In genomic region chr18:34650121-34650545, GRCh38 we compare ENCODE assay signal across 15 cellular contexts. TPM values are rescaled to one million over a fixed set of nuclear protein-coding genes. Genes with fewer than 3 reads are reported as not detected.
DNase-seq lines count a peak whose midpoint lies in the region; ATAC-seq and TF ChIP-seq lines count a peak whose summit lies in the region.
"Had no signal": no experiment of that assay in that cellular context is flagged by ENCODE, and none has a peak within 500 bp of the region (broad histone marks: within the 10 kb centered on the region; RNA-seq: fewer than 3 reads in every experiment).

No MANE protein-coding gene starts in this region.

- H3K27ac Mint-ChIP-seq in activated T-helper 1 cell treated with anti-CD3 and anti-CD28 coated beads, Interleukin-12 subunit alpha, Interleukin-12 subunit beta, Interleukin-2, Interleukin-4 antibody, amounts not matched to agents 30 ng/mL and 10 ng/mL and 1 ng/mL, durations not matched to agents 14 hours and 24 hours and 36 hours: no peak overlapping the region
- no peak overlapping the region for H3K27ac Mint-ChIP-seq in CD8-positive, alpha-beta T cell
- H3K27ac Mint-ChIP-seq: activated CD4-positive, alpha-beta T cell treated with anti-CD3 and anti-CD28 coated beads, Interleukin-2, amount 10 ng/mL, durations not matched to agents 7 days and 5 days; activated naive CD8-positive, alpha-beta T cell treated with anti-CD3 and anti-CD28 coated beads, Interleukin-2, amount 10 ng/mL, durations not matched to agents 7 days and 5 days; CD4-positive, alpha-beta T cell; mesothelial cell of epicardium had no signal

- no peaks in the 10 kb centered on the region for H3K36me3 Mint-ChIP-seq in activated T-helper 1 cell treated with anti-CD3 and anti-CD28 coated beads, Interleukin-12 subunit alpha, Interleukin-12 subunit beta, Interleukin-2, Interleukin-4 antibody, amounts not matched to agents 30 ng/mL and 10 ng/mL and 1 ng/mL, durations not matched to agents 14 hours and 24 hours and 36 hours (ENCODE audit: low read depth)
- no peaks in the 10 kb centered on the region for H3K36me3 Mint-ChIP-seq in CD8-positive, alpha-beta T cell
- H3K36me3 Mint-ChIP-seq: activated naive CD8-positive, alpha-beta T cell treated with anti-CD3 and anti-CD28 coated beads, Interleukin-2, amount 10 ng/mL, durations not matched to agents 7 days and 5 days; mesothelial cell of epicardium had no signal

- no peak overlapping the region for H3K4me3 ChIP-seq in MG63
- no peak overlapping the region for H3K4me3 ChIP-seq in astrocyte of the spinal cord (ENCODE audit: low read depth, low read length)
- no peak overlapping the region for H3K4me3 ChIP-seq in lung
- H3K4me3 ChIP-seq in CD8-positive, alpha-beta T cell (ENCODE audit: low read depth, low read length): no peak overlapping the region
- H3K4me3 ChIP-seq: stomach had no signal

- H3K4me1 Mint-ChIP-seq in activated T-helper 1 cell treated with anti-CD3 and anti-CD28 coated beads, Interleukin-12 subunit alpha, Interleukin-12 subunit beta, Interleukin-2, Interleukin-4 antibody, amounts not matched to agents 30 ng/mL and 10 ng/mL and 1 ng/mL, durations not matched to agents 14 hours and 24 hours and 36 hours (ENCODE audit: low read depth): no peaks in the 10 kb centered on the region
- no peaks in the 10 kb centered on the region for H3K4me1 Mint-ChIP-seq in CD8-positive, alpha-beta T cell (ENCODE audit: low read depth)
- H3K4me1 Mint-ChIP-seq: activated CD4-positive, alpha-beta T cell treated with anti-CD3 and anti-CD28 coated beads, Interleukin-2, amount 10 ng/mL, durations not matched to agents 7 days and 5 days; activated naive CD8-positive, alpha-beta T cell treated with anti-CD3 and anti-CD28 coated beads, Interleukin-2, amount 10 ng/mL, durations not matched to agents 7 days and 5 days had no signal

- no peaks in the 10 kb centered on the region for H3K27me3 ChIP-seq in MG63
- no peaks in the 10 kb centered on the region for H3K27me3 ChIP-seq in lung (ENCODE audit: control insufficient read depth, insufficient read depth)
- H3K27me3 ChIP-seq in CD8-positive, alpha-beta T cell (ENCODE audit: insufficient read depth, low read length): no peaks in the 10 kb centered on the region
- H3K27me3 ChIP-seq: stomach had no signal

- H3K27ac ChIP-seq in lung (ENCODE audit: low read depth in 1 of 2, low read length in 1 of 2): peak overlapping the region in 1 of 2 donors; percentile 57
- H3K27ac ChIP-seq in CD8-positive, alpha-beta T cell (ENCODE audit: low read depth, low read length): no peak overlapping the region

- in situ Hi-C loops in astrocyte of the spinal cord (cut with HindIII; ENCODE audit: low sequenced_read_pairs): no loop called here

- DNase-seq in AG20443 (ENCODE audit: low spot score) (peak; percentile 47), MG63 (peak; percentile 22), astrocyte of the spinal cord (ENCODE audit: low read depth, low spot score) (peak; percentile 66), lung (ENCODE audit: low spot score) (no peak)
- DNase-seq in activated T-helper 1 cell treated with anti-CD3 and anti-CD28 coated beads, Interleukin-12 subunit alpha, Interleukin-12 subunit beta, Interleukin-2, Interleukin-4 antibody, amounts not matched to agents 30 ng/mL and 10 ng/mL and 1 ng/mL, durations not matched to agents 14 hours and 24 hours and 36 hours (ENCODE audit: low spot score): no peak
- DNase-seq in CD8-positive, alpha-beta T cell: no peak
- DNase-seq: activated CD4-positive, alpha-beta T cell treated with anti-CD3 and anti-CD28 coated beads, Interleukin-2, amount 10 ng/mL, durations not matched to agents 7 days and 5 days; activated naive CD8-positive, alpha-beta T cell treated with anti-CD3 and anti-CD28 coated beads, Interleukin-2, amount 10 ng/mL, durations not matched to agents 7 days and 5 days; CD4-positive, alpha-beta T cell; stomach had no signal

- peaks cover 0 to 19% of the 10 kb centered on the region in 2 donors for H3K4me1 ChIP-seq in lung (ENCODE audit: control insufficient read depth in 2 of 2, insufficient read depth in 2 of 2, low read length in 2 of 2)
- no peaks in the 10 kb centered on the region for H3K4me1 ChIP-seq in CD8-positive, alpha-beta T cell (ENCODE audit: insufficient read depth, low read length)

- 30 to 41% methylated on average over 5 of the region's 5 CpGs for WGBS in lung, 2 donors

- H3K4me3 Mint-ChIP-seq in activated T-helper 1 cell treated with anti-CD3 and anti-CD28 coated beads, Interleukin-12 subunit alpha, Interleukin-12 subunit beta, Interleukin-2, Interleukin-4 antibody, amounts not matched to agents 30 ng/mL and 10 ng/mL and 1 ng/mL, durations not matched to agents 14 hours and 24 hours and 36 hours: no peak overlapping the region
- H3K4me3 Mint-ChIP-seq in CD8-positive, alpha-beta T cell: no peak overlapping the region
- H3K4me3 Mint-ChIP-seq: activated CD4-positive, alpha-beta T cell treated with anti-CD3 and anti-CD28 coated beads, Interleukin-2, amount 10 ng/mL, durations not matched to agents 7 days and 5 days; activated naive CD8-positive, alpha-beta T cell treated with anti-CD3 and anti-CD28 coated beads, Interleukin-2, amount 10 ng/mL, durations not matched to agents 7 days and 5 days; CD4-positive, alpha-beta T cell; mesothelial cell of epicardium had no signal

- TF ChIP-seq CTCF in astrocyte of the spinal cord (IDR thresholded peaks at IDR 0.05; ENCODE audit: low read depth, low read length) (no peak), lung (IDR thresholded peaks at IDR 0.05; ENCODE audit: control extremely low read depth, extremely low read depth) (no peak)
- TF ChIP-seq CTCF in CD8-positive, alpha-beta T cell (IDR thresholded peaks at IDR 0.05): no peak

- no peaks in the 10 kb centered on the region for H3K9me3 Mint-ChIP-seq in activated T-helper 1 cell treated with anti-CD3 and anti-CD28 coated beads, Interleukin-12 subunit alpha, Interleukin-12 subunit beta, Interleukin-2, Interleukin-4 antibody, amounts not matched to agents 30 ng/mL and 10 ng/mL and 1 ng/mL, durations not matched to agents 14 hours and 24 hours and 36 hours
- H3K9me3 Mint-ChIP-seq in CD8-positive, alpha-beta T cell: no peaks in the 10 kb centered on the region
- H3K9me3 Mint-ChIP-seq: activated CD4-positive, alpha-beta T cell treated with anti-CD3 and anti-CD28 coated beads, Interleukin-2, amount 10 ng/mL, durations not matched to agents 7 days and 5 days; activated naive CD8-positive, alpha-beta T cell treated with anti-CD3 and anti-CD28 coated beads, Interleukin-2, amount 10 ng/mL, durations not matched to agents 7 days and 5 days; CD4-positive, alpha-beta T cell; mesothelial cell of epicardium had no signal

- POLR2A ChIA-PET in CD8-positive, alpha-beta T cell (lab: Charles Lee): no interaction called here

- CTCF ChIA-PET in CD8-positive, alpha-beta T cell (lab: Charles Lee): no interaction called here

- H3K36me3 ChIP-seq in MG63 (no peaks in the 10 kb centered on the region), lung (ENCODE audit: control insufficient read depth in 2 of 2, insufficient read depth in 2 of 2, low read length in 2 of 2) (no peaks in the 10 kb centered on the region)
- H3K36me3 ChIP-seq in CD8-positive, alpha-beta T cell (ENCODE audit: insufficient read depth, low read length): no peaks in the 10 kb centered on the region
- H3K36me3 ChIP-seq: stomach had no signal

- peaks cover 6% of the 10 kb centered on the region for H3K27me3 Mint-ChIP-seq in activated T-helper 1 cell treated with anti-CD3 and anti-CD28 coated beads, Interleukin-12 subunit alpha, Interleukin-12 subunit beta, Interleukin-2, Interleukin-4 antibody, amounts not matched to agents 30 ng/mL and 10 ng/mL and 1 ng/mL, durations not matched to agents 14 hours and 24 hours and 36 hours (ENCODE audit: insufficient read depth)
- peaks cover 8% of the 10 kb centered on the region for H3K27me3 Mint-ChIP-seq in CD8-positive, alpha-beta T cell (ENCODE audit: low read depth)

- no peaks in the 10 kb centered on the region for H3K9me3 ChIP-seq in MG63
- H3K9me3 ChIP-seq in lung (ENCODE audit: control insufficient read depth in 2 of 2, insufficient read depth in 1 of 2, low read length in 1 of 2): no peaks in the 10 kb centered on the region
- no peaks in the 10 kb centered on the region for H3K9me3 ChIP-seq in CD8-positive, alpha-beta T cell (ENCODE audit: low read length)
- H3K9me3 ChIP-seq: stomach had no signal

- ATAC-seq in lung (ENCODE audit: insufficient read depth, low FRiP score): peak; percentile 61
- ATAC-seq in GM19452 (IDR thresholded peaks at IDR 0.05; ENCODE audit: unreplicated experiment): no peak
- no peak for ATAC-seq in HG02885 (IDR thresholded peaks at IDR 0.05; ENCODE audit: poor library complexity, unreplicated experiment)
- no peak for ATAC-seq in CD8-positive, alpha-beta T cell
- ATAC-seq: esophagus mucosa, Right ventricle myocardium inferior had no signal

- intact Hi-C loops in activated T-helper 1 cell treated with anti-CD3 and anti-CD28 coated beads, Interleukin-12 subunit alpha, Interleukin-12 subunit beta, Interleukin-2, Interleukin-4 antibody, amounts not matched to agents 30 ng/mL and 10 ng/mL and 1 ng/mL, durations not matched to agents 14 hours and 24 hours and 36 hours (cut with micrococcal nuclease): no loop called here
- intact Hi-C loops in CD8-positive, alpha-beta T cell (cut with DNase I, micrococcal nuclease): no loop called here

RNA-seq across cellular contexts. Expression of gene DTNA, which starts 60.0 kb away (rescaled TPM):
- total RNA-seq in MG63 (2014; rRNA removed; shearing (Covaris generic); ENCODE audit: low replicate concordance): 0.22 and 0.33 TPM in 2 replicates
- 10 to 100 TPM; 19.6 to 23.8 TPM for total RNA-seq in lung
- 1 to 10 TPM; 5.0 to 6.2 TPM for polyA plus RNA-seq in lung
- total RNA-seq in activated T-helper 1 cell treated with anti-CD3 and anti-CD28 coated beads, Interleukin-12 subunit alpha, Interleukin-12 subunit beta, Interleukin-2, Interleukin-4 antibody, amounts not matched to agents 30 ng/mL and 10 ng/mL and 1 ng/mL, durations not matched to agents 14 hours and 24 hours and 36 hours: not detected in 2 replicates
- total RNA-seq in CD8-positive, alpha-beta T cell: not detected
- total RNA-seq: activated CD4-positive, alpha-beta T cell treated with anti-CD3 and anti-CD28 coated beads, Interleukin-2, amount 10 ng/mL, durations not matched to agents 7 days and 5 days; activated naive CD8-positive, alpha-beta T cell treated with anti-CD3 and anti-CD28 coated beads, Interleukin-2, amount 10 ng/mL, durations not matched to agents 7 days and 5 days; CD4-positive, alpha-beta T cell had no signal

Comparison
In these comparisons a context has a peak if more than half of its experiments do, and no peak if none do; other contexts are left out.
1. DNase-seq: peak in AG20443 (single experiment), MG63 (single experiment) and astrocyte of the spinal cord (single experiment); none in lung (single experiment), activated T-helper 1 cell treated with anti-CD3 and anti-CD28 coated beads, Interleukin-12 subunit alpha, Interleukin-12 subunit beta, Interleukin-2, Interleukin-4 antibody, amounts not matched to agents 30 ng/mL and 10 ng/mL and 1 ng/mL, durations not matched to agents 14 hours and 24 hours and 36 hours (single experiment) and CD8-positive, alpha-beta T cell (0 of 7).
2. RNA of gene DTNA, which starts 60.0 kb away (total RNA-seq): 19.6 to 23.8 TPM in lung; 0.22 to 0.33 TPM in MG63, not detected in activated T-helper 1 cell treated with anti-CD3 and anti-CD28 coated beads, Interleukin-12 subunit alpha, Interleukin-12 subunit beta, Interleukin-2, Interleukin-4 antibody, amounts not matched to agents 30 ng/mL and 10 ng/mL and 1 ng/mL, durations not matched to agents 14 hours and 24 hours and 36 hours and not detected in CD8-positive, alpha-beta T cell; every median in the first group is over 10 times any median in the second.